ENCODE assay signal across 11 cellular contexts in genomic region chr9:752201-752600, GRCh38.
DNase-seq lines count a peak whose midpoint lies in the region; ATAC-seq and TF ChIP-seq lines count a peak whose summit lies in the region.
"Had no signal": no experiment of that assay in that cellular context is flagged by ENCODE, and none has a peak within 500 bp of the region (broad histone marks: within the 10 kb centered on the region; RNA-seq: fewer than 3 reads in every experiment).

No MANE protein-coding gene starts in this region.

- no peaks in the 10 kb centered on the region for H4K20me1 ChIP-seq in fibroblast of lung (ENCODE audit: control insufficient read depth, extremely low read depth, insufficient read depth, low read length)
- no peaks in the 10 kb centered on the region for H4K20me1 ChIP-seq in smooth muscle cell (ENCODE audit: low read depth)

- peaks cover 9% of the 10 kb centered on the region for H3F3A ChIP-seq in smooth muscle cell (ENCODE audit: low read depth)

- H3K4me3 ChIP-seq in RWPE2 (ENCODE audit: severe bottlenecking): no peak overlapping the region
- no peak overlapping the region for H3K4me3 ChIP-seq in fibroblast of lung (replicated peaks in 1 of 4; ENCODE audit: control extremely low read depth in 1 of 4, insufficient read depth in 1 of 4, low read depth in 3 of 4, low read length in 4 of 4)
- no peak overlapping the region for H3K4me3 ChIP-seq in smooth muscle cell

- H3K9me3 ChIP-seq in RWPE2 (ENCODE audit: severe bottlenecking) (no peaks in the 10 kb centered on the region), fibroblast of lung (ENCODE audit: control insufficient read depth, insufficient read depth, low read depth, low read length) (no peaks in the 10 kb centered on the region), smooth muscle cell (replicated peaks; ENCODE audit: low read depth) (no peaks in the 10 kb centered on the region)

- H2AFZ ChIP-seq in fibroblast of lung (ENCODE audit: low read length) (no peak overlapping the region), smooth muscle cell (ENCODE audit: low read depth) (no peak overlapping the region)

- DNase-seq in GM03348 (ENCODE audit: low spot score): peak; percentile 72
- DNase-seq in RWPE2 (ENCODE audit: low spot score): peak; percentile 61
- DNase-seq in fibroblast of lung (ENCODE audit: low read depth in 2 of 2): peak; percentile 96 to 97
- DNase-seq in smooth muscle cell (lab: John Stamatoyannopoulos, UW; ENCODE audit: unreplicated experiment): no peak
- no peak for DNase-seq in stimulated activated CD4-positive, alpha-beta T cell treated with anti-CD3 and anti-CD28 coated beads, Interleukin-2, amount 100 ng/mL, for 24 hours
- no peak for DNase-seq in NCI-H69 (lab: John Stamatoyannopoulos, UW)
- DNase-seq: activated CD8-positive, alpha-beta memory T cell treated with anti-CD3 and anti-CD28 coated beads for 24 hours; effector memory CD4-positive, alpha-beta T cell; NK-92 treated with Interleukin-12 subunit alpha and Interleukin-12 subunit beta, amount 100 ng/mL, for 24 hours had no signal

- TF ChIP-seq CTCF in RWPE2 (IDR thresholded peaks at IDR 0.05; ENCODE audit: poor library complexity, severe bottlenecking): no peak
- TF ChIP-seq CTCF in fibroblast of lung (conservative IDR thresholded peaks at IDR 0.05 in 1 of 2, IDR thresholded peaks at IDR 0.05 in 1 of 2; ENCODE audit: low read depth in 1 of 2, low read length in 2 of 2): no peak
- no peak for TF ChIP-seq CTCF in smooth muscle cell (IDR thresholded peaks at IDR 0.05; ENCODE audit: borderline replicate concordance, insufficient read depth, poor library complexity, severe bottlenecking)

- peak; percentile 67 for ATAC-seq in RWPE2 (ENCODE audit: low read depth)
- ATAC-seq in GM19351 (IDR thresholded peaks at IDR 0.05; ENCODE audit: unreplicated experiment): no peak
- no peak for ATAC-seq in HG03196 (IDR thresholded peaks at IDR 0.05; ENCODE audit: unreplicated experiment)

- peak overlapping the region; percentile 95 for H3K27ac ChIP-seq in RWPE2 (ENCODE audit: poor library complexity, severe bottlenecking)
- H3K27ac ChIP-seq in fibroblast of lung (ENCODE audit: insufficient read depth, low read length): peak overlapping the region; percentile 85
- H3K27ac ChIP-seq in smooth muscle cell (ENCODE audit: low read depth): peak overlapping the region; percentile 91

- H3K9ac ChIP-seq in fibroblast of lung (ENCODE audit: insufficient read depth, low read length): no peak overlapping the region
- H3K9ac ChIP-seq in smooth muscle cell (ENCODE audit: low read depth): peak overlapping the region; percentile 61

- H3K4me1 ChIP-seq in RWPE2 (ENCODE audit: insufficient read depth, poor library complexity, severe bottlenecking): peaks cover 50% of the 10 kb centered on the region
- H3K4me1 ChIP-seq in fibroblast of lung (ENCODE audit: control insufficient read depth, extremely low read depth, insufficient read depth, low read length): peaks cover 14% of the 10 kb centered on the region
- H3K4me1 ChIP-seq in smooth muscle cell (ENCODE audit: low read depth): peaks cover 7% of the 10 kb centered on the region

- 19% methylated on average over 5 of the region's 5 CpGs for WGBS in smooth muscle cell (ENCODE audit: low lambda C conversion rate)

- no peaks in the 10 kb centered on the region for H3K79me2 ChIP-seq in fibroblast of lung (ENCODE audit: control insufficient read depth, insufficient read depth, low read length)
- H3K79me2 ChIP-seq in smooth muscle cell (ENCODE audit: low read depth): no peaks in the 10 kb centered on the region

- no peaks in the 10 kb centered on the region for H3K36me3 ChIP-seq in RWPE2 (ENCODE audit: low read depth)
- no peaks in the 10 kb centered on the region for H3K36me3 ChIP-seq in fibroblast of lung (ENCODE audit: control insufficient read depth, insufficient read depth, low read length)
- H3K36me3 ChIP-seq in smooth muscle cell (ENCODE audit: low read depth): no peaks in the 10 kb centered on the region

- H3K27me3 ChIP-seq in RWPE2 (ENCODE audit: insufficient read depth, poor library complexity, severe bottlenecking) (no peaks in the 10 kb centered on the region), fibroblast of lung (ENCODE audit: control insufficient read depth, insufficient read depth, low read length) (no peaks in the 10 kb centered on the region), smooth muscle cell (ENCODE audit: low read depth) (no peaks in the 10 kb centered on the region)

- H3K4me2 ChIP-seq in fibroblast of lung (ENCODE audit: extremely low read depth, insufficient read depth, low read length): peak overlapping the region; percentile 83
- peak overlapping the region; percentile 28 for H3K4me2 ChIP-seq in smooth muscle cell

Comparison
In these comparisons a context has a peak if more than half of its experiments do, and no peak if none do; other contexts are left out.
1. DNase-seq: peak in GM03348 (single experiment), RWPE2 (single experiment) and fibroblast of lung (2 of 2); none in smooth muscle cell (single experiment), stimulated activated CD4-positive, alpha-beta T cell treated with anti-CD3 and anti-CD28 coated beads, Interleukin-2, amount 100 ng/mL, for 24 hours (0 of 2) and NCI-H69 (single experiment).
2. Peak in every context shown above with its lines, with median percentiles within 50 percentile points of each other: H3K27ac ChIP-seq.